2 cellular contexts compared by ENCODE assay signal in genomic region chr11:44870615-44871176, GRCh38.
TF ChIP-seq lines count a peak whose summit lies in the region.

No MANE protein-coding gene starts in this region.

TF ChIP-seq in SK-N-SH, 30 proteins besides CTCF, POLR2A, EP300 and RAD21 (continued from another document):
- TF ChIP-seq REST (IDR thresholded peaks at IDR 0.05; ENCODE audit: low read depth, low read length): no peak
- TF ChIP-seq FOSL2 (IDR thresholded peaks at IDR 0.05; ENCODE audit: borderline replicate concordance, low read depth): no peak
- TF ChIP-seq JUND (IDR thresholded peaks at IDR 0.05): no peak
- no peak for TF ChIP-seq FOXM1 (IDR thresholded peaks at IDR 0.05; ENCODE audit: low read depth)
- TF ChIP-seq SIN3A (IDR thresholded peaks at IDR 0.05; ENCODE audit: borderline replicate concordance, low read depth, low read length): no peak
- TF ChIP-seq USF1 (IDR thresholded peaks at IDR 0.05; ENCODE audit: borderline replicate concordance, low read depth): no peak
- no peak for TF ChIP-seq FOXJ3 (CRISPR knock-in tag; IDR thresholded peaks at IDR 0.05)
- no peak for TF ChIP-seq RFX5 (IDR thresholded peaks at IDR 0.05; ENCODE audit: low read length)
- no peak for TF ChIP-seq IRF3 (IDR thresholded peaks at IDR 0.05; ENCODE audit: low read depth, low read length)
- TF ChIP-seq YY1 (IDR thresholded peaks at IDR 0.05; ENCODE audit: low read depth): no peak
- TF ChIP-seq MXI1 (IDR thresholded peaks at IDR 0.05; ENCODE audit: low read depth, low read length): no peak
- no peak for TF ChIP-seq NFIC (IDR thresholded peaks at IDR 0.05; ENCODE audit: borderline replicate concordance)
- TF ChIP-seq ZBTB33 (IDR thresholded peaks at IDR 0.05; ENCODE audit: borderline replicate concordance, low read depth): no peak

TF ChIP-seq in SK-N-SH treated with all-trans-retinoic acid at 6 μM for 48 hours, 23 proteins besides CTCF, POLR2A, EP300 and RAD21 (continued from another document):
- TF ChIP-seq PPARA (CRISPR knock-in tag; IDR thresholded peaks at IDR 0.05; ENCODE audit: borderline replicate concordance) (no peak), TCF4 (CRISPR knock-in tag; IDR thresholded peaks at IDR 0.05; ENCODE audit: borderline replicate concordance) (no peak), ESRRG (CRISPR knock-in tag; IDR thresholded peaks at IDR 0.05) (no peak)
